22 cellular contexts compared by ENCODE assay signal in the genomic region with DNA sequence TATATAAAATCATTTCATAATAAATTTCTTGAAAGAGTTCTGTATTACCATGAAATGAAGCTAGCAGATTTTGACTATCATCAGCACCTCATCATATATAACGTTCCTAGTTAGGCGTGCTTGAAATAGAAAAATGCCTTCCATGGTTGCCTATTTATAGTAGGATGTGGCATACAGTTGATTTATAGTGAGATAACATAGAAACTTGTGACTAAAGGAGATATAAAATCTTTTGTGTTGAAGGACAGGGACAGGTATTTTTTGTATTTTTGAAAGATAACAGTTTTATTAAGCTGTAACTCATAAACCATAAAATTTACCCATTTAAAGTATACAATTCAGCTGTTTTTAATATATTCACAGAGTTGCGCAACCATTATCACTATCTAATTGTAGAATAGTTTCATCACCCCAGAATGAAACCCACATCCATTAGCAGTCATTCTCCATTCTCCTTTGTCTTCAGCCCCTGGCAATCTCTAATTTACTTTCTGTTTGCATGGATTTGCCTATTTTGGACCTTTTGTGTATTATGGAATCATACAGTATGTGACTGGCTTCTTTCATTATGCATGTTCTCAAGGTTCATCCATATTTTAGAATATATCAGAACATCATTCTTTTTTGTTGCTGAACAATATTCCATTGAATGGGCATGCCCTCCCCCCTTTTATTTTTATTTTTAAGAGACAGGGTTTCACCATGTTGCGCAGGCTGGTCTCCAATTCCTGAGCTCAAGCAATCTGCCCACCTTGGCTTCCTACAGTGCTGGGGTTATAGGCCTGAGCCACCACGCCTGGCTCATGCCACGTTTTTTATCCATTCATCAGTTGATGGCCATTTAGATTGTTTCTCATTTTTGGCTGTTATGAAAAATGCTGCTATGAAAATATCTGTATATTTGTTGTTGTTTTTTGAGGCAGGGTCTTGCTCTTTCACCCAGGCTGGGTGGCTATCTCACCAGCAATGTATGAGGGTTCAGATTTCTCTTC. TPM values are rescaled to one million over a fixed set of nuclear protein-coding genes. Genes with fewer than 3 reads are reported as not detected.
DNase-seq lines count a peak whose midpoint lies in the region; ATAC-seq, FAIRE-seq and TF ChIP-seq lines count a peak whose summit lies in the region.
"Had no signal": no experiment of that assay in that cellular context is flagged by ENCODE, and none has a peak within 500 bp of the region (broad histone marks: within the 10 kb centered on the region; RNA-seq: fewer than 3 reads in every experiment).

No MANE protein-coding gene starts in this region.

- H3K9me3 Mint-ChIP-seq in activated CD4-positive, alpha-beta T cell treated with anti-CD3 and anti-CD28 coated beads, Interleukin-2, amount 10 ng/mL, durations not matched to agents 24 days and 14 days, result no peaks in the 10 kb centered on the region
- H3K9me3 Mint-ChIP-seq: activated CD4-positive, alpha-beta memory T cell treated with anti-CD3 and anti-CD28 coated beads for 36 hours; activated naive CD8-positive, alpha-beta T cell treated with anti-CD3 and anti-CD28 coated beads, Interleukin-2, amount 50 U/mL, for 24 hours had no signal

- H4K20me1 ChIP-seq in keratinocyte (ENCODE audit: control insufficient read depth, extremely low read depth, insufficient read depth, low read length) (peaks cover 13% of the 10 kb centered on the region), MM.1S (ENCODE audit: insufficient read depth, low read length) (peaks cover 65% of the 10 kb centered on the region)

- peaks cover 11% of the 10 kb centered on the region for H3K4me1 ChIP-seq in keratinocyte (ENCODE audit: control insufficient read depth, extremely low read depth, insufficient read depth, low read length)
- H3K4me1 ChIP-seq in MM.1S (ENCODE audit: low read length), result no peaks in the 10 kb centered on the region
- H3K4me1 ChIP-seq: neural progenitor cell, SJCRH30 had no signal

- H3K27me3 Mint-ChIP-seq in activated CD4-positive, alpha-beta T cell treated with anti-CD3 and anti-CD28 coated beads, Interleukin-2, amount 10 ng/mL, durations not matched to agents 24 days and 14 days, result no peaks in the 10 kb centered on the region
- H3K27me3 Mint-ChIP-seq: activated CD4-positive, alpha-beta memory T cell treated with anti-CD3 and anti-CD28 coated beads for 36 hours; activated naive CD8-positive, alpha-beta T cell treated with anti-CD3 and anti-CD28 coated beads, Interleukin-2, amount 50 U/mL, for 24 hours had no signal

- TF ChIP-seq CTCF in astrocyte of the cerebellum (IDR thresholded peaks at IDR 0.05; ENCODE audit: low read depth, low read length, missing control alignments) (no peak), keratinocyte (optimal IDR thresholded peaks at IDR 0.05 in 1 of 3, IDR thresholded peaks at IDR 0.05 in 1 of 3, conservative IDR thresholded peaks at IDR 0.05 in 1 of 3; ENCODE audit: extremely low read depth in 1 of 3, insufficient read depth in 2 of 3, low read length in 3 of 3) (no peak), MM.1S (IDR thresholded peaks at IDR 0.05; ENCODE audit: low read length) (no peak)

- H3K9me3 ChIP-seq in keratinocyte (ENCODE audit: control insufficient read depth, low read depth, low read length) (no peaks in the 10 kb centered on the region), MM.1S (replicated peaks; ENCODE audit: insufficient read depth, low read length) (no peaks in the 10 kb centered on the region)
- H3K9me3 ChIP-seq: SJCRH30 had no signal

- dilution Hi-C loops in keratinocyte (cut with MboI; ENCODE audit: extremely low pct_ligation_motif_present, low sequenced_read_pairs), result no loop called here

- FAIRE-seq in keratinocyte (lab: Jason Lieb, UNC), result no peak
- FAIRE-seq: endometrium, HTR-8/SVneo had no signal

- peak overlapping the region; percentile 43 for H3K27ac ChIP-seq in keratinocyte (ENCODE audit: control insufficient read depth, insufficient read depth, low read length)
- H3K27ac ChIP-seq in MM.1S (ENCODE audit: low read length), result no peak overlapping the region
- H3K27ac ChIP-seq: BLaER1, neural progenitor cell, SJCRH30 had no signal

- H3F3A ChIP-seq in MM.1S (ENCODE audit: insufficient read depth, low read length), result no peaks in the 10 kb centered on the region

- H3K4me2 ChIP-seq in keratinocyte (ENCODE audit: control insufficient read depth, extremely low read depth, insufficient read depth, low read depth, low read length) (peak overlapping the region; percentile 56), MM.1S (ENCODE audit: low read depth, low read length) (no peak overlapping the region)
- H3K4me2 ChIP-seq: BLaER1, neural progenitor cell had no signal

- intact Hi-C loops in activated CD4-positive, alpha-beta T cell treated with anti-CD3 and anti-CD28 coated beads, Interleukin-2, amount 10 ng/mL, durations not matched to agents 24 days and 14 days (cut with micrococcal nuclease), result no loop called here

- H3K4me3 ChIP-seq in astrocyte of the cerebellum (ENCODE audit: low read depth, low read length), result no peak overlapping the region
- no peak overlapping the region for H3K4me3 ChIP-seq in keratinocyte (ENCODE audit: control insufficient read depth in 2 of 3, extremely low read depth in 1 of 3, insufficient read depth in 2 of 3, low read depth in 1 of 3, low read length in 3 of 3)
- no peak overlapping the region for H3K4me3 ChIP-seq in MM.1S (ENCODE audit: low read length)
- H3K4me3 ChIP-seq: BLaER1, neural progenitor cell, SJCRH30 had no signal

- H2AFZ ChIP-seq in keratinocyte (ENCODE audit: control insufficient read depth, low read length) (no peak overlapping the region), MM.1S (ENCODE audit: low read length) (no peak overlapping the region)
- H2AFZ ChIP-seq: neural progenitor cell had no signal

- peak; percentile 57 for DNase-seq in EH (ENCODE audit: low read depth)
- DNase-seq in M059J (ENCODE audit: low read depth), result peak; percentile 46
- DNase-seq in astrocyte of the cerebellum (ENCODE audit: low read depth), result peak; percentile 22
- DNase-seq in keratinocyte (ENCODE audit: low read depth, low spot score), result no peak
- no peak for DNase-seq in activated CD4-positive, alpha-beta T cell treated with anti-CD3 and anti-CD28 coated beads, Interleukin-2, amount 10 ng/mL, durations not matched to agents 24 days and 14 days
- DNase-seq in MM.1S, result no peak
- DNase-seq in nucleus accumbens (lab: John Stamatoyannopoulos, UW), result no peak
- DNase-seq: activated CD4-positive, alpha-beta memory T cell treated with anti-CD3 and anti-CD28 coated beads for 36 hours; activated naive CD8-positive, alpha-beta T cell treated with anti-CD3 and anti-CD28 coated beads, Interleukin-2, amount 50 U/mL, for 24 hours; activated T-cell treated with anti-CD3 and anti-CD28 coated beads, Interleukin-2, amount 50 U/mL, for 48 hours; cerebellar nuclear complex; DMS53; mesendoderm; NCI-H1048; NCI-H2171 treated with DMSO at 0.1 percent for 48 hours; SJCRH30; stimulated activated CD4-positive, alpha-beta T cell treated with anti-CD3 and anti-CD28 coated beads, Interleukin-2, amount 100 ng/mL, for 48 hours had no signal

- peaks cover 8% of the 10 kb centered on the region for H3K36me3 Mint-ChIP-seq in activated CD4-positive, alpha-beta T cell treated with anti-CD3 and anti-CD28 coated beads, Interleukin-2, amount 10 ng/mL, durations not matched to agents 24 days and 14 days (ENCODE audit: low read depth)
- H3K36me3 Mint-ChIP-seq: activated CD4-positive, alpha-beta memory T cell treated with anti-CD3 and anti-CD28 coated beads for 36 hours had no signal

- no peaks in the 10 kb centered on the region for H3K9me2 ChIP-seq in MM.1S (replicated peaks; ENCODE audit: insufficient read depth, low read length)

- H3K4me1 Mint-ChIP-seq in activated CD4-positive, alpha-beta T cell treated with anti-CD3 and anti-CD28 coated beads, Interleukin-2, amount 10 ng/mL, durations not matched to agents 24 days and 14 days, result peaks cover 18% of the 10 kb centered on the region

- H3K9me1 ChIP-seq in keratinocyte (ENCODE audit: control insufficient read depth, extremely low read depth, insufficient read depth, low read length), result no peaks in the 10 kb centered on the region

- no peak for ATAC-seq in GM21447 (IDR thresholded peaks at IDR 0.05; ENCODE audit: unreplicated experiment)
- ATAC-seq: activated naive CD8-positive, alpha-beta T cell treated with anti-CD3 and anti-CD28 coated beads, Interleukin-2, amount 50 U/mL, for 24 hours had no signal

- H3K36me3 ChIP-seq in keratinocyte (ENCODE audit: control insufficient read depth in 2 of 2, extremely low read depth in 1 of 2, insufficient read depth in 2 of 2, low read length in 2 of 2) (no peaks in the 10 kb centered on the region), MM.1S (replicated peaks; ENCODE audit: insufficient read depth, low read length) (no peaks in the 10 kb centered on the region)
- H3K36me3 ChIP-seq: neural progenitor cell had no signal

- H3K27me3 ChIP-seq in keratinocyte (ENCODE audit: control insufficient read depth, extremely low read depth, insufficient read depth, low read length) (no peaks in the 10 kb centered on the region), MM.1S (replicated peaks; ENCODE audit: insufficient read depth, low read length) (no peaks in the 10 kb centered on the region)
- H3K27me3 ChIP-seq: BLaER1, neural progenitor cell, SJCRH30 had no signal

- H3K27ac Mint-ChIP-seq in activated CD4-positive, alpha-beta T cell treated with anti-CD3 and anti-CD28 coated beads, Interleukin-2, amount 10 ng/mL, durations not matched to agents 24 days and 14 days, result no peak overlapping the region
- H3K27ac Mint-ChIP-seq: activated CD4-positive, alpha-beta memory T cell treated with anti-CD3 and anti-CD28 coated beads for 36 hours; activated naive CD8-positive, alpha-beta T cell treated with anti-CD3 and anti-CD28 coated beads, Interleukin-2, amount 50 U/mL, for 24 hours; neural progenitor cell had no signal

- in situ Hi-C loops in astrocyte of the cerebellum (cut with HindIII; ENCODE audit: low sequenced_read_pairs), result no loop called here

- H3K9ac ChIP-seq in keratinocyte (ENCODE audit: control insufficient read depth, extremely low read depth, insufficient read depth, low read length) (no peak overlapping the region), MM.1S (ENCODE audit: low read length) (no peak overlapping the region)
- H3K9ac ChIP-seq: BLaER1, neural progenitor cell had no signal

- H3K4me3 Mint-ChIP-seq in activated CD4-positive, alpha-beta T cell treated with anti-CD3 and anti-CD28 coated beads, Interleukin-2, amount 10 ng/mL, durations not matched to agents 24 days and 14 days, result no peak overlapping the region
- H3K4me3 Mint-ChIP-seq: activated CD4-positive, alpha-beta memory T cell treated with anti-CD3 and anti-CD28 coated beads for 36 hours; activated naive CD8-positive, alpha-beta T cell treated with anti-CD3 and anti-CD28 coated beads, Interleukin-2, amount 50 U/mL, for 24 hours; neural progenitor cell had no signal

- peaks cover 98% of the 10 kb centered on the region for H3K79me2 ChIP-seq in keratinocyte (ENCODE audit: control insufficient read depth, insufficient read depth, low read length)
- peaks cover 100% of the 10 kb centered on the region for H3K79me2 ChIP-seq in MM.1S (ENCODE audit: low read length)

RNA-seq across cellular contexts. Expression of gene SPEN, which starts 19.5 kb away (rescaled TPM):
- 15.9 and 28.9 TPM in 2 replicates for total RNA-seq in M059J (2014; rRNA removed; shearing (Covaris generic))
- polyA plus RNA-seq in keratinocyte, result 4.9 to 9.1 TPM (median 8.9 TPM) in 3 replicates
- polyA plus RNA-seq in keratinocyte (2011; ENCODE audit: low read depth), result 22.5 TPM
- 6.3 and 6.9 TPM in 2 replicates for polyA plus RNA-seq in keratinocyte (2011; cell fraction: cytosol; rRNA removed)
- polyA plus RNA-seq in keratinocyte (2011; cell fraction: nucleus; rRNA removed), result 46.7 and 46.9 TPM in 2 replicates
- polyA plus RNA-seq in keratinocyte (2012; ENCODE audit: low replicate concordance), result 25.0 and 35.6 TPM in 2 replicates
- 18.8 to 84.5 TPM (median 42.0 TPM) in 3 replicates for polyA minus RNA-seq in keratinocyte
- 6.7 TPM for polyA minus RNA-seq in keratinocyte (2011; cell fraction: cytosol; rRNA and poly(A)+ RNA removed)
- polyA minus RNA-seq in keratinocyte (2011; cell fraction: nucleus; rRNA and poly(A)+ RNA removed), result 30.5 and 60.2 TPM in 2 replicates
- 89.1 and 94.1 TPM in 2 replicates for total RNA-seq in activated CD4-positive, alpha-beta T cell treated with anti-CD3 and anti-CD28 coated beads, Interleukin-2, amount 10 ng/mL, durations not matched to agents 24 days and 14 days

RNA-seq across cellular contexts. Expression of gene UQCRHL, which starts 59.5 kb away (rescaled TPM):
- total RNA-seq in M059J (2014; rRNA removed; shearing (Covaris generic)), result 1.4 TPM in 2 replicates
- polyA plus RNA-seq in keratinocyte, result 2.6 to 14.0 TPM (median 4.6 TPM) in 3 replicates
- polyA plus RNA-seq in keratinocyte (2011; ENCODE audit: low read depth), result 2.5 TPM
- polyA plus RNA-seq in keratinocyte (2011; cell fraction: cytosol; rRNA removed), result 6.8 and 8.4 TPM in 2 replicates
- 2.1 TPM in 2 replicates for polyA plus RNA-seq in keratinocyte (2011; cell fraction: nucleus; rRNA removed)
- 2.6 and 4.3 TPM in 2 replicates for polyA plus RNA-seq in keratinocyte (2012; ENCODE audit: low replicate concordance)
- polyA minus RNA-seq in keratinocyte, result 0.23 to 0.77 TPM in 2 of 3 replicates, not detected in the other
- polyA minus RNA-seq in keratinocyte (2011; cell fraction: cytosol; rRNA and poly(A)+ RNA removed), result 8.2 TPM
- 0.21 TPM in 1 of 2 replicates, not detected in the other for polyA minus RNA-seq in keratinocyte (2011; cell fraction: nucleus; rRNA and poly(A)+ RNA removed)
- total RNA-seq in activated CD4-positive, alpha-beta T cell treated with anti-CD3 and anti-CD28 coated beads, Interleukin-2, amount 10 ng/mL, durations not matched to agents 24 days and 14 days, result 1.5 TPM in 2 replicates

Comparison
In these comparisons a context has a peak if more than half of its experiments do, and no peak if none do; other contexts are left out.
1. DNase-seq: peak in EH (single experiment), M059J (single experiment) and astrocyte of the cerebellum (single experiment); none in keratinocyte (single experiment), activated CD4-positive, alpha-beta T cell treated with anti-CD3 and anti-CD28 coated beads, Interleukin-2, amount 10 ng/mL, durations not matched to agents 24 days and 14 days (single experiment), MM.1S (single experiment) and nucleus accumbens (0 of 56).